In genomic region chr1:193437785-193438184, GRCh38 we compare ENCODE assay signal across 11 cellular contexts.
A peak's percentile ranks its signal among the peaks of the same experiment; 100 is the strongest.
DNase-seq lines count a peak whose midpoint lies in the region; ATAC-seq and TF ChIP-seq lines count a peak whose summit lies in the region.
"Had no signal": no experiment of that assay in that cellular context is flagged by ENCODE, and none has a peak within 500 bp of the region (broad histone marks: within the 10 kb centered on the region; RNA-seq: fewer than 3 reads in every experiment).

No MANE protein-coding gene starts in this region.

- H3K9me3 ChIP-seq in CD4-positive, alpha-beta T cell (ENCODE audit: control insufficient read depth, low read length): peaks cover 21% of the 10 kb centered on the region
- H3K9me3 ChIP-seq in body of pancreas: peaks cover 0 to 8% (median 0%) of the 10 kb centered on the region in 3 donors

- H3K4me1 ChIP-seq in body of pancreas: no peaks in the 10 kb centered on the region
- H3K4me1 ChIP-seq: lower lobe of right lung had no signal

- peaks cover 10% of the 10 kb centered on the region for H3K9me3 Mint-ChIP-seq in CD4-positive, alpha-beta T cell

- no peak overlapping the region for H3K27ac Mint-ChIP-seq in CD4-positive, alpha-beta T cell

- peak; percentile 41 for ATAC-seq in CD4-positive, alpha-beta T cell (ENCODE audit: poor library complexity)
- ATAC-seq in GM19035 (IDR thresholded peaks at IDR 0.05; ENCODE audit: unreplicated experiment) (peak; percentile 84), HG02840 (IDR thresholded peaks at IDR 0.05; ENCODE audit: low FRiP score, unreplicated experiment) (peak; percentile 77), body of pancreas (no peak)
- ATAC-seq: lower lobe of right lung, right cardiac atrium had no signal

- CTCF ChIA-PET in CD4-positive, alpha-beta T cell (lab: Charles Lee): interaction anchor here (1.1 kb wide), 1 partner anchor 12 kb away, joined by 3 read pairs; no protein-coding TSS in a partner anchor

- no peak overlapping the region for H3K4me3 Mint-ChIP-seq in CD4-positive, alpha-beta T cell

- H3K36me3 ChIP-seq in body of pancreas (replicated peaks in 1 of 2; ENCODE audit: insufficient read depth in 1 of 2, low read depth in 2 of 2): no peaks in the 10 kb centered on the region
- H3K36me3 ChIP-seq: lower lobe of right lung, WERI-Rb-1 had no signal

- no peak for DNase-seq in CD4-positive, alpha-beta T cell
- DNase-seq in HPDE6-E6E7 (ENCODE audit: extremely low spot score) (peak; percentile 11), epidermal melanocyte (ENCODE audit: insufficient read length, low spot score) (no peak), NCI-H226 (no peak), body of pancreas (no peak), NCI-H524 treated with DMSO at 0.1 percent for 48 hours (lab: John Stamatoyannopoulos, UW) (no peak)
- DNase-seq: lower lobe of right lung, WERI-Rb-1 had no signal

- peaks cover 24% of the 10 kb centered on the region for H3K4me1 Mint-ChIP-seq in CD4-positive, alpha-beta T cell (ENCODE audit: low read depth)

- no peak for TF ChIP-seq POLR2A in body of pancreas (IDR thresholded peaks at IDR 0.05)

- intact Hi-C loops in CD4-positive, alpha-beta T cell (cut with DNase I, micrococcal nuclease): no loop called here
- intact Hi-C loops in body of pancreas (cut with DNase I): no loop called here

- POLR2A ChIA-PET in CD4-positive, alpha-beta T cell (lab: Charles Lee): interaction anchor here (1.1 kb wide), 1 partner anchor 41 kb away, joined by 3 read pairs; no protein-coding TSS in a partner anchor

- no peaks in the 10 kb centered on the region for H3K27me3 ChIP-seq in CD4-positive, alpha-beta T cell (ENCODE audit: control insufficient read depth, insufficient read depth, low read length)
- no peaks in the 10 kb centered on the region for H3K27me3 ChIP-seq in body of pancreas

- no peak for TF ChIP-seq CTCF in CD4-positive, alpha-beta T cell (IDR thresholded peaks at IDR 0.05)
- no peak for TF ChIP-seq CTCF in body of pancreas (IDR thresholded peaks at IDR 0.05)

- H3K27me3 Mint-ChIP-seq in CD4-positive, alpha-beta T cell: no peaks in the 10 kb centered on the region

- H3K4me3 ChIP-seq in body of pancreas: no peak overlapping the region
- H3K4me3 ChIP-seq: lower lobe of right lung had no signal

- H3K27ac ChIP-seq in CD4-positive, alpha-beta T cell (ENCODE audit: low read depth, low read length): no peak overlapping the region
- no peak overlapping the region for H3K27ac ChIP-seq in body of pancreas
- H3K27ac ChIP-seq: lower lobe of right lung, WERI-Rb-1 had no signal

- peaks cover 18% of the 10 kb centered on the region for H3K36me3 Mint-ChIP-seq in CD4-positive, alpha-beta T cell (ENCODE audit: low read depth)
